26 cellular contexts compared by ENCODE assay signal in genomic region chr9:125360621-125361020, GRCh38.
DNase-seq lines count a peak whose midpoint lies in the region; ATAC-seq and TF ChIP-seq lines count a peak whose summit lies in the region.
"Had no signal": no experiment of that assay in that cellular context is flagged by ENCODE, and none has a peak within 500 bp of the region (broad histone marks: within the 10 kb centered on the region; RNA-seq: fewer than 3 reads in every experiment).

No MANE protein-coding gene starts in this region.

- H3K79me2 ChIP-seq in OCI-LY3 (ENCODE audit: low read length) = no peaks in the 10 kb centered on the region

- H3K9ac ChIP-seq in OCI-LY3 (ENCODE audit: low read length) = no peak overlapping the region
- H3K9ac ChIP-seq: GM23248 had no signal

- peaks cover 51% of the 10 kb centered on the region for H3K36me3 ChIP-seq in OCI-LY3 (replicated peaks; ENCODE audit: low read depth, low read length)
- peaks cover 60 to 61% of the 10 kb centered on the region in 2 donors for H3K36me3 ChIP-seq in thyroid gland

- peak overlapping the region; percentile 14; the same call in 1 of the 2 replicates for H3K4me2 ChIP-seq in OCI-LY3 (ENCODE audit: low read length)

- no peak for TF ChIP-seq POLR2A in thyroid gland (IDR thresholded peaks at IDR 0.05)

- H3K9me3 ChIP-seq in OCI-LY3 (ENCODE audit: insufficient read depth, low read length) (no peaks in the 10 kb centered on the region), thyroid gland (no peaks in the 10 kb centered on the region)
- H3K9me3 ChIP-seq: HAP-1 had no signal

- intact Hi-C loops in thyroid gland (cut with DNase I) = no loop called here

- peaks cover 1 to 12% of the 10 kb centered on the region in 2 donors for H3K36me3 Mint-ChIP-seq in activated T-cell treated with anti-CD3 and anti-CD28 coated beads, Interleukin-2, amount 50 U/mL, for 72 hours (ENCODE audit: insufficient read depth in 2 of 2)
- H3K36me3 Mint-ChIP-seq in stimulated activated naive B cell treated with anti-CD40 and anti-IgM and Interleukin-4, amounts not matched to agents 10 μg/mL and 1 μg/mL and 100 μg/mL, for 72 hours = peaks cover 26 to 50% of the 10 kb centered on the region in 2 donors

- H3K9me3 Mint-ChIP-seq in activated T-cell treated with anti-CD3 and anti-CD28 coated beads, Interleukin-2, amount 50 U/mL, for 72 hours = no peaks in the 10 kb centered on the region
- H3K9me3 Mint-ChIP-seq in stimulated activated naive B cell treated with anti-CD40 and anti-IgM and Interleukin-4, amounts not matched to agents 10 μg/mL and 1 μg/mL and 100 μg/mL, for 72 hours = no peaks in the 10 kb centered on the region
- H3K9me3 Mint-ChIP-seq: CD8-positive, alpha-beta memory T cell had no signal

- H3K4me1 ChIP-seq in OCI-LY3 (ENCODE audit: low read length) (peaks cover 12% of the 10 kb centered on the region), thyroid gland (no peaks in the 10 kb centered on the region)
- H3K4me1 ChIP-seq: HAP-1 had no signal

- H3K4me3 ChIP-seq in OCI-LY3 (ENCODE audit: low read length) (no peak overlapping the region), thyroid gland (replicated peaks in 1 of 3) (no peak overlapping the region)
- H3K4me3 ChIP-seq: GM23248, HAP-1, SK-N-MC had no signal

- no peak overlapping the region for H3K4me3 Mint-ChIP-seq in activated T-cell treated with anti-CD3 and anti-CD28 coated beads, Interleukin-2, amount 50 U/mL, for 72 hours
- H3K4me3 Mint-ChIP-seq in stimulated activated naive B cell treated with anti-CD40 and anti-IgM and Interleukin-4, amounts not matched to agents 10 μg/mL and 1 μg/mL and 100 μg/mL, for 72 hours = no peak overlapping the region
- H3K4me3 Mint-ChIP-seq: CD8-positive, alpha-beta memory T cell had no signal

- peaks cover 2% of the 10 kb centered on the region; the same call in 1 of the 2 replicates for H4K20me1 ChIP-seq in OCI-LY3 (ENCODE audit: insufficient read depth, low read length)

- H3K4me1 Mint-ChIP-seq in activated T-cell treated with anti-CD3 and anti-CD28 coated beads, Interleukin-2, amount 50 U/mL, for 72 hours (ENCODE audit: low read depth) = peaks cover 22% of the 10 kb centered on the region
- peaks cover 6 to 21% of the 10 kb centered on the region in 2 donors for H3K4me1 Mint-ChIP-seq in stimulated activated naive B cell treated with anti-CD40 and anti-IgM and Interleukin-4, amounts not matched to agents 10 μg/mL and 1 μg/mL and 100 μg/mL, for 72 hours
- H3K4me1 Mint-ChIP-seq: CD8-positive, alpha-beta memory T cell had no signal

- H3K27ac Mint-ChIP-seq in activated T-cell treated with anti-CD3 and anti-CD28 coated beads, Interleukin-2, amount 50 U/mL, for 72 hours = peak overlapping the region; percentile 57
- H3K27ac Mint-ChIP-seq in stimulated activated naive B cell treated with anti-CD40 and anti-IgM and Interleukin-4, amounts not matched to agents 10 μg/mL and 1 μg/mL and 100 μg/mL, for 72 hours = no peak overlapping the region

- H3K27ac ChIP-seq in OCI-LY3 (ENCODE audit: low read length) = peak overlapping the region; percentile 26; the same call in 1 of the 2 replicates
- H3K27ac ChIP-seq in thyroid gland = no peak overlapping the region
- H3K27ac ChIP-seq: 22Rv1, GM23248, RWPE1, SK-N-MC had no signal

- WGBS in thyroid gland, 2 donors = 97 to 98% methylated on average over 4 of the region's 4 CpGs

- TF ChIP-seq CTCF in OCI-LY3 (IDR thresholded peaks at IDR 0.05; ENCODE audit: low read depth, low read length) = no peak
- no peak for TF ChIP-seq CTCF in thyroid gland (IDR thresholded peaks at IDR 0.05)

- DNase-seq in DMS79 treated with DMSO at 0.1 percent for 48 hours (lab: John Stamatoyannopoulos, UW) (peak; percentile 7), DMS79 (lab: John Stamatoyannopoulos, UW) (no peak), activated T-cell treated with anti-CD3 and anti-CD28 coated beads for 4 hours (no peak), thyroid gland (no peak)
- no peak for DNase-seq in activated T-cell treated with anti-CD3 and anti-CD28 coated beads, Interleukin-2, amount 50 U/mL, for 72 hours
- DNase-seq in stimulated activated naive B cell treated with anti-CD40 and anti-IgM and Interleukin-4, amounts not matched to agents 10 μg/mL and 1 μg/mL and 100 μg/mL, for 72 hours = no peak
- DNase-seq: AML-193; C1 segment of cervical spinal cord; Calu3; CD8-positive, alpha-beta memory T cell; DMS153; GDM1; GM23248; KBM-7; NCI-H1092 treated with DMSO at 0.1 percent for 48 hours; NCI-H1436 treated with DMSO at 0.1 percent for 48 hours; NCI-H2029; NCI-H446 treated with DMSO at 0.1 percent for 48 hours; NCI-H69; SHP77 treated with DMSO at 0.1 percent for 48 hours had no signal

- peak; percentile 70 to 74 for ATAC-seq in activated T-cell treated with anti-CD3 and anti-CD28 coated beads, Interleukin-2, amount 50 U/mL, for 72 hours (replicated peaks in 1 of 2)
- ATAC-seq in stimulated activated naive B cell treated with anti-CD40 and anti-IgM and Interleukin-4, amounts not matched to agents 10 μg/mL and 1 μg/mL and 100 μg/mL, for 72 hours (replicated peaks) = peak; percentile 67 to 70
- ATAC-seq in HG03196 (IDR thresholded peaks at IDR 0.05; ENCODE audit: unreplicated experiment) = no peak

- H3K27me3 Mint-ChIP-seq in activated T-cell treated with anti-CD3 and anti-CD28 coated beads, Interleukin-2, amount 50 U/mL, for 72 hours (ENCODE audit: low read depth) = no peaks in the 10 kb centered on the region
- H3K27me3 Mint-ChIP-seq in stimulated activated naive B cell treated with anti-CD40 and anti-IgM and Interleukin-4, amounts not matched to agents 10 μg/mL and 1 μg/mL and 100 μg/mL, for 72 hours = no peaks in the 10 kb centered on the region
- H3K27me3 Mint-ChIP-seq: CD8-positive, alpha-beta memory T cell had no signal

- H3K27me3 ChIP-seq in OCI-LY3 (ENCODE audit: low read depth, low read length) = no peaks in the 10 kb centered on the region
- no peaks in the 10 kb centered on the region for H3K27me3 ChIP-seq in thyroid gland

- no peak overlapping the region for H2AFZ ChIP-seq in OCI-LY3 (ENCODE audit: low read depth, low read length)
- H2AFZ ChIP-seq: GM23248 had no signal
